In genomic region chr3:62109534-62109933, GRCh38 we compare ENCODE assay signal across 9 cellular contexts.
DNase-seq lines count a peak whose midpoint lies in the region; ATAC-seq, FAIRE-seq and TF ChIP-seq lines count a peak whose summit lies in the region.
"Had no signal": no experiment of that assay in that cellular context is flagged by ENCODE, and none has a peak within 500 bp of the region (broad histone marks: within the 10 kb centered on the region; RNA-seq: fewer than 3 reads in every experiment).

No MANE protein-coding gene starts in this region.

- no peaks in the 10 kb centered on the region for H3K36me3 Mint-ChIP-seq in activated T-helper 17 cell treated with anti-CD3 and anti-CD28 coated beads, Interleukin-2, amount 50 U/mL, for 72 hours (ENCODE audit: low read depth)

- H3K79me2 ChIP-seq in GM12878 (ENCODE audit: control insufficient read depth, insufficient read depth, low read length), result no peaks in the 10 kb centered on the region

- no peak overlapping the region for H3K4me2 ChIP-seq in GM12878 (ENCODE audit: control insufficient read depth, insufficient read depth)

- H3K27me3 Mint-ChIP-seq in activated T-helper 17 cell treated with anti-CD3 and anti-CD28 coated beads, Interleukin-2, amount 50 U/mL, for 72 hours, result peaks cover 3% of the 10 kb centered on the region

- 0% methylated on average over 1 of the region's 1 CpG for WGBS in GM12878 (ENCODE audit: insufficient coverage, insufficient replicate concordance, low lambda C conversion rate, missing lambda C conversion rate)

- H3K36me3 ChIP-seq in GM12878 (ENCODE audit: control insufficient read depth in 2 of 2, insufficient read depth in 2 of 2, low read length in 1 of 2), result no peaks in the 10 kb centered on the region

- peaks cover 3% of the 10 kb centered on the region for H3K9me3 Mint-ChIP-seq in activated T-helper 17 cell treated with anti-CD3 and anti-CD28 coated beads, Interleukin-2, amount 50 U/mL, for 72 hours

- ATAC-seq in GM12878 (peak; percentile 84), GM19351 (IDR thresholded peaks at IDR 0.05; ENCODE audit: unreplicated experiment) (no peak)
- no peak for ATAC-seq in activated T-helper 17 cell treated with anti-CD3 and anti-CD28 coated beads, Interleukin-2, amount 50 U/mL, for 72 hours (replicated peaks)

- RAD21 ChIA-PET in GM12878 (lab: Charles Lee; ENCODE audit: unreplicated experiment), result interaction anchor here (1.0 to 1.7 kb wide), 2 partner anchors 77 to 248 kb away, joined by 3 to 6 read pairs; no protein-coding TSS in a partner anchor

- no peaks in the 10 kb centered on the region for H3K4me1 Mint-ChIP-seq in activated T-helper 17 cell treated with anti-CD3 and anti-CD28 coated beads, Interleukin-2, amount 50 U/mL, for 72 hours

- no peak for TF ChIP-seq POLR2A in GM12878 (IDR thresholded peaks at IDR 0.05; ENCODE audit: low read depth, low read length)

- no peak for FAIRE-seq in GM12878 (lab: Jason Lieb, UNC)

- H3K9ac ChIP-seq in GM12878 (ENCODE audit: control insufficient read depth, insufficient read depth, low read length), result no peak overlapping the region

- H3K27ac Mint-ChIP-seq in activated T-helper 17 cell treated with anti-CD3 and anti-CD28 coated beads, Interleukin-2, amount 50 U/mL, for 72 hours, result no peak overlapping the region

- no peak overlapping the region for H3K4me3 Mint-ChIP-seq in activated T-helper 17 cell treated with anti-CD3 and anti-CD28 coated beads, Interleukin-2, amount 50 U/mL, for 72 hours

- TF ChIP-seq CTCF in AG09309 (IDR thresholded peaks at IDR 0.05; ENCODE audit: control insufficient read depth, insufficient read depth, low read depth, low read length, missing control alignments) (peak; percentile 35), GM12878 (IDR thresholded peaks at IDR 0.05 in 2 of 3, conservative IDR thresholded peaks at IDR 0.05 in 1 of 3; ENCODE audit: control insufficient read depth in 2 of 3, extremely low read depth in 1 of 3, insufficient read depth in 1 of 3, low read depth in 3 of 3, low read length in 3 of 3) (no peak)

- SMC1A ChIA-PET in GM12878 (lab: Charles Lee; ENCODE audit: uncharacterized antibody, unreplicated experiment), result interaction anchor here (0.7 to 1.6 kb wide), 6 partner anchors 9 to 546 kb away, joined by 3 to 4 read pairs (median 3); no protein-coding TSS in a partner anchor

- no TSS peak for BruUV-seq in GM12878 (replicated peaks; lab: Mats Ljungman, UMichigan)

- intact Hi-C loops in GM12878 (cut with micrococcal nuclease; ENCODE audit: unreplicated experiment), result no loop called here

- H3K27ac ChIP-seq in GM12878 (ENCODE audit: control insufficient read depth, insufficient read depth), result no peak overlapping the region

- POLR2A ChIA-PET in GM12878 (lab: Charles Lee), result interaction anchor here (0.6 kb wide), 1 partner anchor 247 kb away, joined by 8 read pairs; no protein-coding TSS in a partner anchor

- no peak for TF ChIP-seq RAD21 in GM12878 (IDR thresholded peaks at IDR 0.05; ENCODE audit: insufficient read depth, low read depth, low read length)

- DNase-seq in AG09309 (ENCODE audit: low read depth), result peak; percentile 93
- DNase-seq in HS-5 (ENCODE audit: low read depth), result peak; percentile 94
- DNase-seq in GM12878 (ENCODE audit: low read depth, low spot score), result no peak
- DNase-seq in iPS-NIHi7 (ENCODE audit: extremely low spot score), result peak; percentile 74
- no peak for DNase-seq in nucleus accumbens (lab: John Stamatoyannopoulos, UW)
- DNase-seq in CD1c-positive myeloid dendritic cell (ENCODE audit: extremely low spot score), result no peak
- DNase-seq: NCI-H69 had no signal

- H3K4me3 ChIP-seq in AG09309 (ENCODE audit: control insufficient read depth, low read depth, low read length) (no peak overlapping the region), GM12878 (no peak overlapping the region)

- no peaks in the 10 kb centered on the region for H4K20me1 ChIP-seq in GM12878 (ENCODE audit: control insufficient read depth, insufficient read depth)

- TF ChIP-seq EP300 in GM12878 (IDR thresholded peaks at IDR 0.05; ENCODE audit: borderline replicate concordance in 1 of 2, control insufficient read depth in 1 of 2, low read depth in 2 of 2, low read length in 2 of 2), result no peak

- no peak overlapping the region for H2AFZ ChIP-seq in GM12878 (ENCODE audit: control insufficient read depth, low read depth, low read length)

- CTCF ChIA-PET in GM12878 (lab: Yijun Ruan, JAX), result interaction anchor here (0.8 to 1.5 kb wide), 5 partner anchors 12 to 50 kb away, joined by 3 to 4 read pairs (median 3); no protein-coding TSS in a partner anchor

- no peaks in the 10 kb centered on the region for H3K4me1 ChIP-seq in GM12878 (ENCODE audit: control insufficient read depth, insufficient read depth, low read length)

- no peaks in the 10 kb centered on the region for H3K27me3 ChIP-seq in GM12878 (replicated peaks in 1 of 2; ENCODE audit: control insufficient read depth in 2 of 2, insufficient read depth in 2 of 2, low read length in 1 of 2)

- in situ Hi-C loops in GM12878 (cut with MboI), result no loop called here

- no peaks in the 10 kb centered on the region for H3K9me3 ChIP-seq in GM12878 (replicated peaks; ENCODE audit: control insufficient read depth, insufficient read depth, low read length)

TF ChIP-seq in GM12878, 131 proteins besides CTCF, POLR2A, EP300 and RAD21:
- TF ChIP-seq MYC (IDR thresholded peaks at IDR 0.05; ENCODE audit: insufficient read depth, insufficient read length, insufficient replicate concordance, low read length, severe bottlenecking) (no peak), ZBTB4 (CRISPR knock-in tag; IDR thresholded peaks at IDR 0.05) (no peak), IRF3 (IDR thresholded peaks at IDR 0.05) (no peak), ATF7 (IDR thresholded peaks at IDR 0.05; ENCODE audit: low read depth) (no peak), SPI1 (IDR thresholded peaks at IDR 0.05; ENCODE audit: borderline replicate concordance, insufficient read depth, low read depth, low read length) (no peak), RAD51 (IDR thresholded peaks at IDR 0.05) (no peak), KAT2A (conservative IDR thresholded peaks at IDR 0.05; ENCODE audit: control insufficient read depth, low read depth, low read length) (no peak), MTA3 (IDR thresholded peaks at IDR 0.05; ENCODE audit: borderline replicate concordance, low read length) (no peak), HCFC1 (IDR thresholded peaks at IDR 0.05; ENCODE audit: low read length) (no peak)
TF ChIP-seq in GM12878: peak in this region for 0.

Comparison
In these comparisons a context has a peak if more than half of its experiments do, and no peak if none do; other contexts are left out.
1. DNase-seq: peak in AG09309 (single experiment), HS-5 (single experiment) and iPS-NIHi7 (single experiment); none in GM12878 (single experiment), nucleus accumbens (0 of 56) and CD1c-positive myeloid dendritic cell (single experiment).